ENCODE assay signal across 1 cellular context in the genomic region with DNA sequence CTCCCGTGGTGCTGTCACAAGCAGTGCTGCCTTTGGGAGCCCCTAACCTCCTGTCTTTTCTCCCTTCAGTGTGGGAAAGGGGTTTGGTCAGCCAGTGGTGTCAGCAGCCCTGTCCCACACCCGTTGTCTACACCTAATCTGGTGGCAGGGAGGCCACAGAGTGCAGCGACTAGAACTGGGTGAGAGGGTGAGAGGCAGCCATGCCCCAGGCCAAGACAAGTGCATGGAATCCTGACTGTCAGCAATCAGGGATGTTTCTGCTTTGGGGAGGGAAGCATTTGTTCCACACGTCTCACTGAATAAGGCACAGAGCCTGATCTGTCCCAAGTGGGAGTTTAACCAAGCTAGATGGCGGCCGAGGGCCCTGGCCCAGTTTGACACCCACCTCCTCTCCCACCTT.
TF ChIP-seq lines count a peak whose summit lies in the region.

No MANE protein-coding gene starts in this region.

TF ChIP-seq in K562, 482 proteins besides CTCF, POLR2A, EP300 and RAD21:
- TF ChIP-seq, protein P1, sequence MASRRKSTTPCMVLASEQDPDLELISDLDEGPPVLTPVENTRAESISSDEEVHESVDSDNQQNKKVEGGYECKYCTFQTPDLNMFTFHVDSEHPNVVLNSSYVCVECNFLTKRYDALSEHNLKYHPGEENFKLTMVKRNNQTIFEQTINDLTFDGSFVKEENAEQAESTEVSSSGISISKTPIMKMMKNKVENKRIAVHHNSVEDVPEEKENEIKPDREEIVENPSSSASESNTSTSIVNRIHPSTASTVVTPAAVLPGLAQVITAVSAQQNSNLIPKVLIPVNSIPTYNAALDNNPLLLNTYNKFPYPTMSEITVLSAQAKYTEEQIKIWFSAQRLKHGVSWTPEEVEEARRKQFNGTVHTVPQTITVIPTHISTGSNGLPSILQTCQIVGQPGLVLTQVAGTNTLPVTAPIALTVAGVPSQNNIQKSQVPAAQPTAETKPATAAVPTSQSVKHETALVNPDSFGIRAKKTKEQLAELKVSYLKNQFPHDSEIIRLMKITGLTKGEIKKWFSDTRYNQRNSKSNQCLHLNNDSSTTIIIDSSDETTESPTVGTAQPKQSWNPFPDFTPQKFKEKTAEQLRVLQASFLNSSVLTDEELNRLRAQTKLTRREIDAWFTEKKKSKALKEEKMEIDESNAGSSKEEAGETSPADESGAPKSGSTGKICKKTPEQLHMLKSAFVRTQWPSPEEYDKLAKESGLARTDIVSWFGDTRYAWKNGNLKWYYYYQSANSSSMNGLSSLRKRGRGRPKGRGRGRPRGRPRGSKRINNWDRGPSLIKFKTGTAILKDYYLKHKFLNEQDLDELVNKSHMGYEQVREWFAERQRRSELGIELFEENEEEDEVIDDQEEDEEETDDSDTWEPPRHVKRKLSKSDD (conservative IDR thresholded peaks at IDR 0.05; ENCODE audit: low read length): no peak
- TF ChIP-seq ZNF133 (CRISPR knock-in tag; IDR thresholded peaks at IDR 0.05): no peak
